Comparison of ENCODE assay signal across 8 cellular contexts in the genomic region with DNA sequence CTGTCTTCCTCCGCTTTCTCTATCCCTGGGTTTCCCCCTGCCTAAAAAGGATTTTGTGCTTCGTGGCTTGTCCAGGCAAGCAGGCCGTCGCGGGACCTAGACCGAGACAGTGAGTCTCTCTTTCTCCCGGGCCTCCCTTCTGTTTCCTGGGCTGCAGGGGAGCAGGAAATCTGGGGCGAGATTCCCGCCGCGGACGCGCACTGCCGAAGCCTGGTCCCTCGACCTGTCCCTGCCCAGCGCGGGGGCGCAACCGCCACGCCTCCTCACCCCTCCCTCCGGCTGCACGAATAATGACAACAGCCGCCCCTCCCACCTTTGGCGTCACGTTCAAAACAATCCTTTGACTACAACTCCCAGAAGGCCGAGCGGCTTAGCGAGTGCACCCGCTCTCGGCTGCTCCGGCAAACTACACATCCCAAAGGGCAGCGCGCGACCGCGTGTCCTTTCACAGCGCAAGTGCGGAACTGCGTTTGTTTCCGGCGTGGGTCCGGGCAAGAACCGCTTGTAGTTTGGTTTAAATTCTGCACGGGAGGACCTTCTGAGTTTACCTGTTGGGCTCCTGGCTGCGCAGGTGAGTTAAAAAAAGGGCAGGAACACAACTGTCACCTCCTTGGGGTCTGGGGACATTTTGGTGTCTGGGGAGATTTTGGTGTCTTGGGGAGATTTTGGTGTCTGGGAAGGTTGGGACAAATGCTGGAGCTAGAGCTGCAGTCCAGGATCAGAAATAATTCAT. TPM values are rescaled to one million over a fixed set of nuclear protein-coding genes. Genes with fewer than 3 reads are reported as not detected.
DNase-seq lines count a peak whose midpoint lies in the region; ATAC-seq, FAIRE-seq and TF ChIP-seq lines count a peak whose summit lies in the region.

A gene (plus strand): TSS at position 473 of the 733 bp plus-strand sequence. CDS start 1,715 bp downstream, outside the sequence.

- DNase-seq in ACHN (peak; percentile 98), NCI-H2227 (lab: John Stamatoyannopoulos, UW; ENCODE audit: unreplicated experiment) (peak; percentile 99), WERI-Rb-1 (peak; percentile 99), bronchial epithelial cell (ENCODE audit: low read depth) (peak; percentile 98), iPS-NIHi11 (ENCODE audit: low spot score) (peak; percentile 90), smooth muscle cell (lab: John Stamatoyannopoulos, UW; ENCODE audit: unreplicated experiment) (peak; percentile 94)

- H3K4me2 ChIP-seq in smooth muscle cell: peak within 1 kb of the TSS; percentile 85

- FAIRE-seq in bronchial epithelial cell (lab: Jason Lieb, UNC): no peak

- ATAC-seq in GM18873 (IDR thresholded peaks at IDR 0.05; ENCODE audit: low FRiP score, unreplicated experiment) (peak; percentile 98), HG03139 (IDR thresholded peaks at IDR 0.05; ENCODE audit: unreplicated experiment) (peak; percentile 99)

- H3K9me3 ChIP-seq in WERI-Rb-1 (ENCODE audit: severe bottlenecking) (no peaks in the 10 kb centered on the region), smooth muscle cell (replicated peaks; ENCODE audit: low read depth) (no peaks in the 10 kb centered on the region)

- peaks cover 20% of the 10 kb centered on the region for H3K79me2 ChIP-seq in smooth muscle cell (ENCODE audit: low read depth)

- H4K20me1 ChIP-seq in smooth muscle cell (ENCODE audit: low read depth): no peaks in the 10 kb centered on the region

- peaks cover 6% of the 10 kb centered on the region for H3K4me1 ChIP-seq in smooth muscle cell (ENCODE audit: low read depth)

- no peaks in the 10 kb centered on the region for H3K27me3 ChIP-seq in WERI-Rb-1 (ENCODE audit: insufficient read depth, low read depth, severe bottlenecking)
- H3K27me3 ChIP-seq in bronchial epithelial cell (ENCODE audit: control insufficient read depth, insufficient read depth, low read length): no peaks in the 10 kb centered on the region
- no peaks in the 10 kb centered on the region for H3K27me3 ChIP-seq in smooth muscle cell (ENCODE audit: low read depth)

- H3K4me3 ChIP-seq in WERI-Rb-1 (ENCODE audit: low read depth, low read length) (peak within 1 kb of the TSS; percentile 97), bronchial epithelial cell (ENCODE audit: low read depth, low read length) (peak within 1 kb of the TSS; percentile 47), smooth muscle cell (peak within 1 kb of the TSS; percentile 71)

- peak within 1 kb of the TSS; percentile 60 for H2AFZ ChIP-seq in smooth muscle cell (ENCODE audit: low read depth)

- peaks cover 27% of the 10 kb centered on the region for H3K36me3 ChIP-seq in WERI-Rb-1
- H3K36me3 ChIP-seq in bronchial epithelial cell (ENCODE audit: control insufficient read depth, insufficient read depth, low read length): peaks cover 14% of the 10 kb centered on the region
- peaks cover 11% of the 10 kb centered on the region for H3K36me3 ChIP-seq in smooth muscle cell (ENCODE audit: low read depth)

- H3F3A ChIP-seq in smooth muscle cell (ENCODE audit: low read depth): no peaks in the 10 kb centered on the region

- in situ Hi-C loops in ACHN (cut with HindIII; ENCODE audit: low pct_ligation_motif_present, low pct_unique_long_range_greater_than_20kb, low sequenced_read_pairs): no loop called here

- H3K27ac ChIP-seq in WERI-Rb-1 (peak within 1 kb of the TSS; percentile 91), smooth muscle cell (ENCODE audit: low read depth) (peak within 1 kb of the TSS; percentile 90)

- TF ChIP-seq CTCF in WERI-Rb-1 (IDR thresholded peaks at IDR 0.05; ENCODE audit: low read depth, low read length) (no peak), bronchial epithelial cell (IDR thresholded peaks at IDR 0.05; ENCODE audit: insufficient read depth, low read length, severe bottlenecking) (no peak), smooth muscle cell (IDR thresholded peaks at IDR 0.05; ENCODE audit: borderline replicate concordance, insufficient read depth, poor library complexity, severe bottlenecking) (no peak)

- 2% methylated on average over 43 of the region's 45 CpGs for WGBS in smooth muscle cell (ENCODE audit: low lambda C conversion rate)

- peak within 1 kb of the TSS; percentile 84 for H3K9ac ChIP-seq in smooth muscle cell (ENCODE audit: low read depth)

RNA-seq across cellular contexts. Expression of the gene that starts here (rescaled TPM):
- 15.7 and 28.2 TPM in 2 replicates for total RNA-seq in bronchial epithelial cell
- total RNA-seq in smooth muscle cell: 18.3 and 23.0 TPM in 2 replicates
- polyA plus RNA-seq in smooth muscle cell: 18.0 and 19.7 TPM in 2 replicates

Comparison
In these comparisons a context has a peak if more than half of its experiments do, and no peak if none do; other contexts are left out.
1. Peak in every context shown above with its lines: DNase-seq, ATAC-seq, H3K4me3 ChIP-seq and H3K27ac ChIP-seq.
2. H3K4me3 ChIP-seq: peak in every context shown above with its lines; median percentile 97 in WERI-Rb-1; 71 in smooth muscle cell; 47 in bronchial epithelial cell.